In the genomic region with DNA sequence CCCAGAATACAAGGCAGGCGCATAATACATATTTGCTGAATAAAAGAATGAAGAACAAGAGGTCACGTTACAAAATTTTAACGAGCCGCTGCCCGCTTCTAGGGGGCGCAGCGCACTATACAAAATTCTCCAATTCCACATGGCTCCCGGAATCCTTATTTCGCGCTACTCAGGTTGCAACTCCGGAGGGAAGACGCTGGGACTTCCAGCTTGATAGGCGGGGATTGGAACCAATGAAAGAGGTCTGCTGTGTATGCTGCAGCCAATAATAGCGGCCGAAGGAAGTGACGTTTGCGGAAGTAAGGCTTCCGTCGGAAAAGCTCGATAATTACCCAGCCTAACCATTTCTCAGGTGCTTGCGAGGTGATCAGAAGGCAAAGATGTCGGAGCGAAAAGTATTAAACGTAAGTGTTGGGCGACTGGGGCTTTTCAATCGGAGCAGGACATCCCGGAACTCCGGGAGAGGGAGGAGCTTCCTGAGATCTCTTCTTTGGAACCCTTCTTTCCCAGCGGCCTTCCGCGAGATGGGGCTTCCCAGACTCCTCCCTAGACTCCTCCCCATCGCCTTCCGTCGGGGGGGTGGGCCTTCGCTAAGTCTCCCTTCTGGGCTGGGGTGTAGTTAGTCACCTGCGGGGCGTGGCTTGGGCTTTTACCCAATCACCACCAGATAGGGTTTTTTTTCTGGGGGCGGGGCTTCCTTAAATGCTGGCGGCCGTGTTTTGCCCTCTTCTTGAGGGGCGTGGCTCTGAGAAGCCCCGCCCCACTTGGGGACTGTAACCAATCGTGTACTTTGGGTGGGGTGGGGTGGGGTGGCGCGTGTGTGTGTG, we compare ENCODE assay signal across 8 cellular contexts. TPM values are rescaled to one million over a fixed set of nuclear protein-coding genes. Genes with fewer than 3 reads are reported as not detected.
DNase-seq lines count a peak whose midpoint lies in the region; ATAC-seq, FAIRE-seq and TF ChIP-seq lines count a peak whose summit lies in the region.

A gene (plus strand): TSS at position 314 of the 827 bp plus-strand sequence. CDS start 67 bp downstream, at position 381.

- H3K36me3 Mint-ChIP-seq in activated T-cell treated with anti-CD3 and anti-CD28 coated beads, Interleukin-2, amount 50 U/mL, for 72 hours (ENCODE audit: insufficient read depth in 2 of 2) = peaks cover 8 to 29% of the 10 kb centered on the region in 2 donors

- no peaks in the 10 kb centered on the region for H3K27me3 Mint-ChIP-seq in activated T-cell treated with anti-CD3 and anti-CD28 coated beads, Interleukin-2, amount 50 U/mL, for 72 hours (ENCODE audit: low read depth)

- FAIRE-seq in RCC 7860 (lab: Jason Lieb, UNC) = peak; percentile 85

- intact Hi-C loops in esophagus squamous epithelium (cut with DNase I) = no loop called here

- peaks cover 34% of the 10 kb centered on the region for H3K4me1 Mint-ChIP-seq in activated T-cell treated with anti-CD3 and anti-CD28 coated beads, Interleukin-2, amount 50 U/mL, for 72 hours (ENCODE audit: low read depth)

- 0 to 1% methylated on average over 29 to 31 of the region's 45 CpGs for WGBS in esophagus squamous epithelium, 2 donors

- H3K9me3 ChIP-seq in Karpas-422 (ENCODE audit: low read length) (no peaks in the 10 kb centered on the region), esophagus squamous epithelium (peaks cover 0 to 7% (median 0%) of the 10 kb centered on the region in 3 donors)

- H3K79me2 ChIP-seq in Karpas-422 (ENCODE audit: low read length) = peaks cover 13% of the 10 kb centered on the region

- H3K4me1 ChIP-seq in Karpas-422 (ENCODE audit: low read length) = peaks cover 14% of the 10 kb centered on the region
- H3K4me1 ChIP-seq in esophagus squamous epithelium = peaks cover 11 to 18% (median 12%) of the 10 kb centered on the region in 3 donors

- peak within 1 kb of the TSS; percentile 80 for H3K9ac ChIP-seq in Karpas-422 (ENCODE audit: low read length)

- peak within 1 kb of the TSS; percentile 92 for H3K27ac Mint-ChIP-seq in activated T-cell treated with anti-CD3 and anti-CD28 coated beads, Interleukin-2, amount 50 U/mL, for 72 hours

- TF ChIP-seq POLR2A in esophagus squamous epithelium (IDR thresholded peaks at IDR 0.05) = peak in 1 of 4 donors; percentile 48

- H3K27ac ChIP-seq in Karpas-422 (ENCODE audit: low read length) (peak within 1 kb of the TSS; percentile 81), esophagus squamous epithelium (peak within 1 kb of the TSS; percentile 95 to 99 (median 96))

- no peaks in the 10 kb centered on the region for H3K9me3 Mint-ChIP-seq in activated T-cell treated with anti-CD3 and anti-CD28 coated beads, Interleukin-2, amount 50 U/mL, for 72 hours

- H3K4me3 Mint-ChIP-seq in activated T-cell treated with anti-CD3 and anti-CD28 coated beads, Interleukin-2, amount 50 U/mL, for 72 hours = peak within 1 kb of the TSS; percentile 83 to 86

- DNase-seq in Daoy (ENCODE audit: low read depth) (peak; percentile 99), Karpas-422 (peak; percentile 100), RCC 7860 (ENCODE audit: low spot score) (peak; percentile 98), esophagus squamous epithelium (lab: John Stamatoyannopoulos, UW) (peak; percentile 96), myocyte (ENCODE audit: low read depth) (peak; percentile 100)
- peak; percentile 99 to 100 for DNase-seq in activated T-cell treated with anti-CD3 and anti-CD28 coated beads, Interleukin-2, amount 50 U/mL, for 72 hours
- peak; percentile 93 to 100 for DNase-seq in stimulated activated CD8-positive, alpha-beta memory T cell treated with anti-CD3 and anti-CD28 coated beads, Interleukin-7, amount 100 ng/mL, for 48 hours (ENCODE audit: extremely low read depth in 1 of 2, low read depth in 1 of 2)

- H3K36me3 ChIP-seq in Karpas-422 (ENCODE audit: insufficient read depth, low read length) (peaks cover 13% of the 10 kb centered on the region), esophagus squamous epithelium (peaks cover 14 to 37% (median 20%) of the 10 kb centered on the region in 3 donors)

- H3K4me3 ChIP-seq in Karpas-422 (ENCODE audit: low read length) = peak within 1 kb of the TSS; percentile 76
- H3K4me3 ChIP-seq in esophagus squamous epithelium = peak within 1 kb of the TSS; percentile 59 to 88 (median 68)

- ATAC-seq in GM21825 (IDR thresholded peaks at IDR 0.05; ENCODE audit: unreplicated experiment) = peak; percentile 80
- ATAC-seq in activated T-cell treated with anti-CD3 and anti-CD28 coated beads, Interleukin-2, amount 50 U/mL, for 72 hours (replicated peaks in 1 of 2) = peak; percentile 95 to 96

- no peaks in the 10 kb centered on the region for H3K9me2 ChIP-seq in Karpas-422 (replicated peaks; ENCODE audit: insufficient read depth, low read length)

- H4K20me1 ChIP-seq in Karpas-422 (ENCODE audit: insufficient read depth, low read depth, low read length) = no peaks in the 10 kb centered on the region

- no peaks in the 10 kb centered on the region for H3K27me3 ChIP-seq in Karpas-422 (ENCODE audit: low read length)
- H3K27me3 ChIP-seq in esophagus squamous epithelium = no peaks in the 10 kb centered on the region

- peak within 1 kb of the TSS; percentile 64 for H2AFZ ChIP-seq in Karpas-422 (ENCODE audit: low read length)

- H3K4me2 ChIP-seq in Karpas-422 (ENCODE audit: low read depth, low read length, poor library complexity, severe bottlenecking) = peak within 1 kb of the TSS; percentile 66

- TF ChIP-seq CTCF in esophagus squamous epithelium (IDR thresholded peaks at IDR 0.05) = peak in 5 of 6 experiments; percentile 21 to 57 (median 41)

RNA-seq across cellular contexts. Expression of the gene that starts here (rescaled TPM):
- total RNA-seq in Daoy (2014; rRNA removed; shearing (Covaris generic)) = 48.0 and 51.7 TPM in 2 replicates
- 5.6 and 16.7 TPM in 2 replicates for total RNA-seq in Karpas-422 (2014; rRNA removed; shearing (Covaris generic); ENCODE audit: low replicate concordance)
- total RNA-seq in activated T-cell treated with anti-CD3 and anti-CD28 coated beads, Interleukin-2, amount 50 U/mL, for 72 hours = 10 to 100 TPM; 27.3 to 32.7 TPM
- total RNA-seq in esophagus squamous epithelium (10 to 100 TPM; 18.5 to 33.0 (median 23.2) TPM), myocyte (13.3 and 17.2 TPM in 2 replicates)
- 14.5 TPM for polyA plus RNA-seq in myocyte (2012)

Comparison
In these comparisons a context has a peak if more than half of its experiments do, and no peak if none do; other contexts are left out.
1. Peak in every context shown above with its lines: DNase-seq, ATAC-seq, H3K4me3 ChIP-seq and H3K27ac ChIP-seq.